9 cellular contexts compared by ENCODE assay signal in the genomic region with DNA sequence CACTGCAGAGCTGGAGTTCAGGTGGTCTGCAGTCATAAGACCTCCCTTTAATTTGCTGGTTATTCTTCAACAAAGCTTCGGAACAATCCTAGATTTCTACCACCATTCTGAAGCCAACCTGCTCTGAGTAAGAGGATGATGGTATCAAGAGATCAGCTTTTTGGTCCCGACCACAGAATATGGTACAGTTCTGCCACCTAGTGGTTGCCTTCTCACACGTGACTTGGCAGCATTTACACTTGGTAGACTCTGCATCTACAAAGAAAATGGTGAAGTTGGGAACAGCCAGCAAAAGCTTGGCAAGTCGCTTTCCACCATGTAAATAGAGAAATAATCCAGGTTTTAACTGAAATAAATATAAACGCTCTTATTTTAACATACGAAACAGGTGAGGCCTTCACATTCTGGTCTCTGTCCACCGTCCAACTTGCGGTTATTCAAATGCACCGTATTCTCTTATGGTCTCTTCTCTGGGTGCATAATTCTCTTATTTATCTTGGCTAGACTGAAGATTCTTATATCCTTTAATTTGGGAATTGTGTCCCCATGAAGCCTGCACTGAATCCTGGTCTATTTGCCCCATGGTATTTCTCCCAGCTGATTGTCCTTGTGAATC.
DNase-seq lines count a peak whose midpoint lies in the region; ATAC-seq and TF ChIP-seq lines count a peak whose summit lies in the region.
"Had no signal": no experiment of that assay in that cellular context is flagged by ENCODE, and none has a peak within 500 bp of the region (broad histone marks: within the 10 kb centered on the region; RNA-seq: fewer than 3 reads in every experiment).

No MANE protein-coding gene starts in this region.

- TF ChIP-seq CTCF in fibroblast of the aortic adventitia (IDR thresholded peaks at IDR 0.05; ENCODE audit: insufficient read depth, low read length) (peak; percentile 44), osteoblast (IDR thresholded peaks at IDR 0.05; ENCODE audit: extremely low read depth, low read depth, low read length) (peak; percentile 44)

- intact Hi-C loops in activated CD4-positive, alpha-beta T cell treated with anti-CD3 and anti-CD28 coated beads, Interleukin-2, amount 10 ng/mL, durations not matched to agents 24 days and 14 days (cut with micrococcal nuclease): loop anchor here (2.0 kb wide), 1 partner anchor 579 kb away; no protein-coding TSS in a partner anchor
- intact Hi-C loops in posterior vena cava (cut with DNase I): no loop called here

- H3K4me2 ChIP-seq in osteoblast (ENCODE audit: insufficient read depth, low read length): no peak overlapping the region

- DNase-seq in ELF-1 (ENCODE audit: low read depth, low spot score) (peak; percentile 81), NCI-H446 (lab: John Stamatoyannopoulos, UW) (peak; percentile 70 to 82), fibroblast of the aortic adventitia (ENCODE audit: low read depth) (peak; percentile 50), osteoblast (ENCODE audit: insufficient read length, low spot score, missing footprints) (no peak), posterior vena cava (ENCODE audit: low spot score) (no peak)
- DNase-seq in activated CD4-positive, alpha-beta T cell treated with anti-CD3 and anti-CD28 coated beads, Interleukin-2, amount 10 ng/mL, durations not matched to agents 24 days and 14 days: peak; percentile 84

- no peaks in the 10 kb centered on the region for H3K27me3 Mint-ChIP-seq in activated CD4-positive, alpha-beta T cell treated with anti-CD3 and anti-CD28 coated beads, Interleukin-2, amount 10 ng/mL, durations not matched to agents 24 days and 14 days
- H3K27me3 Mint-ChIP-seq: effector memory CD8-positive, alpha-beta T cell had no signal

- no peaks in the 10 kb centered on the region for H3K9me3 Mint-ChIP-seq in activated CD4-positive, alpha-beta T cell treated with anti-CD3 and anti-CD28 coated beads, Interleukin-2, amount 10 ng/mL, durations not matched to agents 24 days and 14 days
- H3K9me3 Mint-ChIP-seq: effector memory CD8-positive, alpha-beta T cell had no signal

- H3K27me3 ChIP-seq in osteoblast (ENCODE audit: insufficient read depth, low read length): no peaks in the 10 kb centered on the region

- H3K79me2 ChIP-seq in osteoblast (ENCODE audit: insufficient read depth, low read length): no peaks in the 10 kb centered on the region

- H3K36me3 Mint-ChIP-seq in activated CD4-positive, alpha-beta T cell treated with anti-CD3 and anti-CD28 coated beads, Interleukin-2, amount 10 ng/mL, durations not matched to agents 24 days and 14 days (ENCODE audit: low read depth): no peaks in the 10 kb centered on the region

- H2AFZ ChIP-seq in osteoblast (ENCODE audit: low read length): no peak overlapping the region

- no peak overlapping the region for H3K27ac Mint-ChIP-seq in activated CD4-positive, alpha-beta T cell treated with anti-CD3 and anti-CD28 coated beads, Interleukin-2, amount 10 ng/mL, durations not matched to agents 24 days and 14 days
- H3K27ac Mint-ChIP-seq: effector memory CD8-positive, alpha-beta T cell had no signal

- no peaks in the 10 kb centered on the region for H3K4me1 Mint-ChIP-seq in activated CD4-positive, alpha-beta T cell treated with anti-CD3 and anti-CD28 coated beads, Interleukin-2, amount 10 ng/mL, durations not matched to agents 24 days and 14 days

- H3K4me3 ChIP-seq in fibroblast of the aortic adventitia (ENCODE audit: low read depth, low read length): no peak overlapping the region
- no peak overlapping the region for H3K4me3 ChIP-seq in osteoblast (ENCODE audit: insufficient read depth, low read length)

- no peak overlapping the region for H3K4me3 Mint-ChIP-seq in activated CD4-positive, alpha-beta T cell treated with anti-CD3 and anti-CD28 coated beads, Interleukin-2, amount 10 ng/mL, durations not matched to agents 24 days and 14 days
- H3K4me3 Mint-ChIP-seq: effector memory CD8-positive, alpha-beta T cell had no signal

- H3K36me3 ChIP-seq in osteoblast (ENCODE audit: insufficient read depth, low read length): no peaks in the 10 kb centered on the region

- no peaks in the 10 kb centered on the region for H4K20me1 ChIP-seq in osteoblast (ENCODE audit: insufficient read depth, low read length)

- no peaks in the 10 kb centered on the region for H3K9me3 ChIP-seq in osteoblast (ENCODE audit: low read depth, low read length)

- no peak overlapping the region for H3K27ac ChIP-seq in osteoblast (ENCODE audit: low read depth, low read length)

- ATAC-seq in GM19467 (IDR thresholded peaks at IDR 0.05; ENCODE audit: unreplicated experiment) (peak; percentile 99), HG03457 (IDR thresholded peaks at IDR 0.05; ENCODE audit: unreplicated experiment) (peak; percentile 93)
- ATAC-seq: effector memory CD8-positive, alpha-beta T cell had no signal

- H3K4me1 ChIP-seq in osteoblast (ENCODE audit: insufficient read depth, low read length): no peaks in the 10 kb centered on the region

Comparison
In these comparisons a context has a peak if more than half of its experiments do, and no peak if none do; other contexts are left out.
1. DNase-seq: peak in ELF-1 (single experiment), NCI-H446 (2 of 2), activated CD4-positive, alpha-beta T cell treated with anti-CD3 and anti-CD28 coated beads, Interleukin-2, amount 10 ng/mL, durations not matched to agents 24 days and 14 days (single experiment) and fibroblast of the aortic adventitia (single experiment); none in osteoblast (single experiment) and posterior vena cava (single experiment).